ENCODE assay signal across 8 cellular contexts in genomic region chrX:9342581-9343051, GRCh38.
A peak's percentile ranks its signal among the peaks of the same experiment; 100 is the strongest.
DNase-seq lines count a peak whose midpoint lies in the region; FAIRE-seq and TF ChIP-seq lines count a peak whose summit lies in the region.

No MANE protein-coding gene starts in this region.

- intact Hi-C loops in CD4-positive, alpha-beta memory T cell (cut with micrococcal nuclease): loop anchor here (1.0 to 10.0 kb wide), 3 partner anchors 121 to 772 kb away; no protein-coding TSS in a partner anchor

- H3K27me3 Mint-ChIP-seq in CD4-positive, alpha-beta memory T cell: no peaks in the 10 kb centered on the region
- H3K27me3 Mint-ChIP-seq in activated naive CD4-positive, alpha-beta T cell treated with anti-CD3 and anti-CD28 coated beads, Interleukin-2, amount 10 ng/mL, durations not matched to agents 7 days and 5 days: peaks cover 3% of the 10 kb centered on the region
- H3K27me3 Mint-ChIP-seq in neural progenitor cell (ENCODE audit: insufficient read depth, low read depth): peaks cover 2% of the 10 kb centered on the region

- no peaks in the 10 kb centered on the region for H3K36me3 ChIP-seq in CD4-positive, alpha-beta memory T cell (ENCODE audit: insufficient read depth, low read length)
- no peaks in the 10 kb centered on the region for H3K36me3 ChIP-seq in neural progenitor cell

- H3K79me2 ChIP-seq in neural progenitor cell (ENCODE audit: low read depth): no peaks in the 10 kb centered on the region

- no peak overlapping the region for H3K27ac ChIP-seq in CD4-positive, alpha-beta memory T cell (ENCODE audit: low read depth, low read length)
- no peak overlapping the region for H3K27ac ChIP-seq in RWPE1
- no peak overlapping the region for H3K27ac ChIP-seq in neural progenitor cell

- no peaks in the 10 kb centered on the region for H3K9me3 Mint-ChIP-seq in CD4-positive, alpha-beta memory T cell
- no peaks in the 10 kb centered on the region for H3K9me3 Mint-ChIP-seq in activated naive CD4-positive, alpha-beta T cell treated with anti-CD3 and anti-CD28 coated beads, Interleukin-2, amount 10 ng/mL, durations not matched to agents 7 days and 5 days
- peaks cover 14% of the 10 kb centered on the region for H3K9me3 Mint-ChIP-seq in neural progenitor cell

- CTCF ChIA-PET in CD4-positive, alpha-beta memory T cell (lab: Charles Lee; ENCODE audit: partially characterized antibody): interaction anchor here (3.6 kb wide), 1 partner anchor 120 kb away, joined by 23 read pairs; no protein-coding TSS in a partner anchor
- CTCF ChIA-PET in RWPE1 (lab: Yijun Ruan, JAX): no interaction called here
- CTCF ChIA-PET in activated naive CD4-positive, alpha-beta T cell treated with anti-CD3 and anti-CD28 coated beads, Interleukin-2, amount 10 ng/mL, durations not matched to agents 7 days and 5 days (lab: Charles Lee): no interaction called here

- peaks cover 21 to 49% (median 33%) of the 10 kb centered on the region in 4 donors for H3K4me1 Mint-ChIP-seq in CD4-positive, alpha-beta memory T cell
- H3K4me1 Mint-ChIP-seq in activated naive CD4-positive, alpha-beta T cell treated with anti-CD3 and anti-CD28 coated beads, Interleukin-2, amount 10 ng/mL, durations not matched to agents 7 days and 5 days: peaks cover 30% of the 10 kb centered on the region
- H3K4me1 Mint-ChIP-seq in neural progenitor cell: peaks cover 18% of the 10 kb centered on the region

- H3K27me3 ChIP-seq in CD4-positive, alpha-beta memory T cell (ENCODE audit: insufficient read depth, low read length): no peaks in the 10 kb centered on the region
- no peaks in the 10 kb centered on the region for H3K27me3 ChIP-seq in neural progenitor cell

- H2AFZ ChIP-seq in neural progenitor cell (replicated peaks): peak overlapping the region; percentile 72

- POLR2A ChIA-PET in CD4-positive, alpha-beta memory T cell (lab: Charles Lee; ENCODE audit: partially characterized antibody): interaction anchor here (0.6 to 5.4 kb wide), 3 partner anchors 12 to 121 kb away, joined by 6 to 90 read pairs (median 10); partner anchors contain the start of gene TBL1X
- POLR2A ChIA-PET in RWPE1 (lab: Yijun Ruan, JAX; ENCODE audit: low non-redundant PET): no interaction called here

- DNase-seq in CD4-positive, alpha-beta memory T cell: peak; percentile 56 to 68 (median 58)
- DNase-seq in KG1 (lab: John Stamatoyannopoulos, UW) (peak; percentile 1), RWPE1 (ENCODE audit: low spot score) (peak; percentile 51), germinal center (ENCODE audit: low spot score) (peak; percentile 50), neural progenitor cell (ENCODE audit: low spot score) (peak; percentile 85), urothelium cell line (ENCODE audit: low spot score) (peak; percentile 70), GM19239 (ENCODE audit: insufficient read length, low spot score) (no peak)
- peak; percentile 68 for DNase-seq in activated naive CD4-positive, alpha-beta T cell treated with anti-CD3 and anti-CD28 coated beads, Interleukin-2, amount 10 ng/mL, durations not matched to agents 7 days and 5 days

- H3F3A ChIP-seq in neural progenitor cell (ENCODE audit: low read depth): no peaks in the 10 kb centered on the region

- H3K36me3 Mint-ChIP-seq in CD4-positive, alpha-beta memory T cell: no peaks in the 10 kb centered on the region
- H3K36me3 Mint-ChIP-seq in activated naive CD4-positive, alpha-beta T cell treated with anti-CD3 and anti-CD28 coated beads, Interleukin-2, amount 10 ng/mL, durations not matched to agents 7 days and 5 days: no peaks in the 10 kb centered on the region
- H3K36me3 Mint-ChIP-seq in neural progenitor cell: no peaks in the 10 kb centered on the region

- FAIRE-seq in urothelium cell line (lab: Jason Lieb, UNC) (no peak), GM19239 (lab: Jason Lieb, UNC) (no peak)

- peak overlapping the region; percentile 77 for H3K4me2 ChIP-seq in neural progenitor cell

- H3K4me3 ChIP-seq in CD4-positive, alpha-beta memory T cell (ENCODE audit: low read length in 2 of 2): peak overlapping the region in 1 of 2 donors; percentile 32
- H3K4me3 ChIP-seq in neural progenitor cell: peak overlapping the region; percentile 51

- TF ChIP-seq CTCF in RWPE1 (conservative IDR thresholded peaks at IDR 0.05; ENCODE audit: low read depth) (no peak), neural progenitor cell (IDR thresholded peaks at IDR 0.05) (no peak)

- no peaks in the 10 kb centered on the region for H4K20me1 ChIP-seq in neural progenitor cell (ENCODE audit: low read depth)

- H3K4me1 ChIP-seq in CD4-positive, alpha-beta memory T cell (ENCODE audit: insufficient read depth, low read length): peaks cover 41% of the 10 kb centered on the region
- peaks cover 11% of the 10 kb centered on the region for H3K4me1 ChIP-seq in neural progenitor cell

- H3K4me3 Mint-ChIP-seq in CD4-positive, alpha-beta memory T cell: peak overlapping the region; percentile 61 to 83 (median 77)
- H3K4me3 Mint-ChIP-seq in activated naive CD4-positive, alpha-beta T cell treated with anti-CD3 and anti-CD28 coated beads, Interleukin-2, amount 10 ng/mL, durations not matched to agents 7 days and 5 days: peak overlapping the region; percentile 33
- H3K4me3 Mint-ChIP-seq in neural progenitor cell: peak overlapping the region; percentile 83

- H3K9ac ChIP-seq in neural progenitor cell: no peak overlapping the region

- H3K27ac Mint-ChIP-seq in CD4-positive, alpha-beta memory T cell: peak overlapping the region in 6 of 7 donors; percentile 48 to 93 (median 86)
- H3K27ac Mint-ChIP-seq in activated naive CD4-positive, alpha-beta T cell treated with anti-CD3 and anti-CD28 coated beads, Interleukin-2, amount 10 ng/mL, durations not matched to agents 7 days and 5 days: peak overlapping the region; percentile 45
- H3K27ac Mint-ChIP-seq in neural progenitor cell: peak overlapping the region; percentile 95

- H3K9me3 ChIP-seq in CD4-positive, alpha-beta memory T cell (ENCODE audit: control insufficient read depth in 1 of 2, low read length in 2 of 2): no peaks in the 10 kb centered on the region
- no peaks in the 10 kb centered on the region for H3K9me3 ChIP-seq in neural progenitor cell (ENCODE audit: low read depth)

Comparison
In these comparisons a context has a peak if more than half of its experiments do, and no peak if none do; other contexts are left out.
1. H3K27ac Mint-ChIP-seq: peak in every context shown above with its lines; median percentile 95 in neural progenitor cell; 86 in CD4-positive, alpha-beta memory T cell; 45 in activated naive CD4-positive, alpha-beta T cell treated with anti-CD3 and anti-CD28 coated beads, Interleukin-2, amount 10 ng/mL, durations not matched to agents 7 days and 5 days.
2. H3K4me3 Mint-ChIP-seq: peak in every context shown above with its lines; median percentile 83 in neural progenitor cell; 77 in CD4-positive, alpha-beta memory T cell; 33 in activated naive CD4-positive, alpha-beta T cell treated with anti-CD3 and anti-CD28 coated beads, Interleukin-2, amount 10 ng/mL, durations not matched to agents 7 days and 5 days.